ENCODE assay signal across 22 cellular contexts in the genomic region with DNA sequence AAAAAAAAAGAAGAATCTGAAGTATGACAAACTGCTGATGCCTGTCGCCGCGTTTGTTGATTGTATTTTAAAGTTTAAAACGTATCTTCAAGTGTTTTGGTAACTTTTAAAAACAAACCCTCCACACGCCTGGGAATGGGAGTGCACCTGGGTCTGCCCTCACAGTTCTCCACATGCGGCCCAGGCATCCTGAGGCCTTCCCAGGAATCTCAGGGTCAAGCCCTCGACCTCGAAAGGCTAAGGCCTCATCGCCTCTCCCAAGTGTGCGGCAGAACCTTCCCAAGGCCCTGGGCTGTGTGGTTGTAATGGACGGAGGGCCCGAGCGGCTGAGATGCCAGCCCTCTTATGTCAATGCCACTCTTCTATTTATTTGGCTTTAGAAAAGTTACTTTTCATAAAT.
"Had no signal": no experiment of that assay in that cellular context is flagged by ENCODE, and none has a peak within 500 bp of the region (broad histone marks: within the 10 kb centered on the region; RNA-seq: fewer than 3 reads in every experiment).

No MANE protein-coding gene starts in this region.

- H3K9me3 Mint-ChIP-seq: memory B cell; naive thymus-derived CD8-positive, alpha-beta T cell; nephron; neural crest cell; stimulated activated naive B cell treated with anti-CD40 and anti-IgM and Interleukin-4, amounts not matched to agents 10 μg/mL and 1 μg/mL and 100 μg/mL, for 72 hours had no signal

- DNase-seq: heart right ventricle; left ventricle myocardium superior; naive thymus-derived CD8-positive, alpha-beta T cell; nucleus accumbens; ovary; stimulated activated CD4-positive, alpha-beta T cell treated with anti-CD3 and anti-CD28 coated beads, Interleukin-12 subunit alpha, Interleukin-12 subunit beta, amount 100 ng/mL, for 4 hours; stimulated activated CD4-positive, alpha-beta T cell treated with anti-CD3 and anti-CD28 coated beads, Interleukin-15, amount 100 ng/mL, for 24 hours; stimulated activated CD4-positive, alpha-beta T cell treated with anti-CD3 and anti-CD28 coated beads, Interleukin-2, amount 100 ng/mL, for 24 hours; stimulated activated CD4-positive, alpha-beta T cell treated with anti-CD3 and anti-CD28 coated beads, Interleukin-4, amount 100 ng/mL, for 1 hour; stimulated activated naive B cell treated with anti-CD40 and anti-IgM and Interleukin-4, amounts not matched to agents 10 μg/mL and 1 μg/mL and 100 μg/mL, for 72 hours; stimulated activated naive CD8-positive, alpha-beta T cell treated with anti-CD3 and anti-CD28 coated beads, Interleukin-15, Interleukin-2, amounts not matched to agents 100 U/mL and 50 U/mL, for 24 hours; stomach; testis; thyroid gland; transverse colon; upper lobe of left lung had no signal

- H3K27me3 Mint-ChIP-seq: memory B cell; naive thymus-derived CD8-positive, alpha-beta T cell; progenitor cell of endocrine pancreas; stimulated activated naive B cell treated with anti-CD40 and anti-IgM and Interleukin-4, amounts not matched to agents 10 μg/mL and 1 μg/mL and 100 μg/mL, for 72 hours had no signal

- H3K4me1 Mint-ChIP-seq: memory B cell; neural crest cell; stimulated activated naive B cell treated with anti-CD40 and anti-IgM and Interleukin-4, amounts not matched to agents 10 μg/mL and 1 μg/mL and 100 μg/mL, for 72 hours had no signal

- H3K27ac Mint-ChIP-seq: memory B cell; naive thymus-derived CD8-positive, alpha-beta T cell; nephron; stimulated activated naive B cell treated with anti-CD40 and anti-IgM and Interleukin-4, amounts not matched to agents 10 μg/mL and 1 μg/mL and 100 μg/mL, for 72 hours had no signal

- H3K4me3 Mint-ChIP-seq: memory B cell; naive thymus-derived CD8-positive, alpha-beta T cell; nephron; neural crest cell; stimulated activated naive B cell treated with anti-CD40 and anti-IgM and Interleukin-4, amounts not matched to agents 10 μg/mL and 1 μg/mL and 100 μg/mL, for 72 hours had no signal

- ATAC-seq: heart right ventricle; left ventricle myocardium superior; naive thymus-derived CD8-positive, alpha-beta T cell; right cardiac atrium; sciatic nerve; stimulated activated naive B cell treated with anti-CD40 and anti-IgM and Interleukin-4, amounts not matched to agents 10 μg/mL and 1 μg/mL and 100 μg/mL, for 72 hours; stimulated activated naive CD8-positive, alpha-beta T cell treated with anti-CD3 and anti-CD28 coated beads, Interleukin-15, Interleukin-2, amounts not matched to agents 100 U/mL and 50 U/mL, for 24 hours had no signal
